Comparison of ENCODE assay signal across 10 cellular contexts in the genomic region with DNA sequence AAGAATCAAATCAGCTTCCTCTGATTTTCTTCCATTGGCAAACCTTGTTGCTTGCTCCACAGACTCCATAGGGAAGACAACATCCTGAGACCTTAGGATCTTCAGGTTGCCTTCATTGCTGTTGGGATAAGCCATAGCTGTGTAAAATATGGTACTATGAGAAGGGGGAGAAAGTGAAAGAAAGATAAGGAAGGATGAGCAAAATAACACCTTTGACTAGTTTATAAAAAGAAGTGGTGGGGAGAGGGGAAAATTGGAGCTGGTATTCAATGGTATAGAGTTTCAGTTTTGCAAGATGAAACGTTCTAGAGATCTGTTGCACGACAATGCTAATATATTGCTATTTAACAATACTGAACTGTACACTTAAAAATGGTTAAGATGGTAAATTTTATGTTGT.
"Had no signal": no experiment of that assay in that cellular context is flagged by ENCODE, and none has a peak within 500 bp of the region (broad histone marks: within the 10 kb centered on the region; RNA-seq: fewer than 3 reads in every experiment).

No MANE protein-coding gene starts in this region.

- H3K4me3 ChIP-seq: left ventricle myocardium inferior, thyroid gland had no signal

- DNase-seq: activated CD4-positive, alpha-beta T cell treated with anti-CD3 and anti-CD28 coated beads, Interleukin-2, amount 10 ng/mL, durations not matched to agents 7 days and 5 days; activated CD4-positive, CD25-positive, alpha-beta regulatory T cell; activated naive CD4-positive, alpha-beta T cell treated with Interleukin-2 at 50 U/mL for 16 hours; aorta; islet precursor cell; left ventricle myocardium inferior; mesendoderm; thyroid gland had no signal

- ATAC-seq: natural killer cell treated with Interleukin-12 subunit alpha and Interleukin-12 subunit beta and Interleukin-15 and Interleukin-18, amount 100 ng/mL, for 72 hours; stimulated activated effector memory CD8-positive, alpha-beta T cell treated with anti-CD3 and anti-CD28 coated beads, Interleukin-12 subunit alpha, Interleukin-12 subunit beta, amount 100 ng/mL, for 72 hours had no signal

- H3K27ac ChIP-seq: left ventricle myocardium inferior, thyroid gland had no signal

- H3K36me3 ChIP-seq: left ventricle myocardium inferior, thyroid gland had no signal

- H3K9me3 ChIP-seq: left ventricle myocardium inferior, thyroid gland had no signal

- H3K27me3 ChIP-seq: thyroid gland had no signal
